In the genomic region with DNA sequence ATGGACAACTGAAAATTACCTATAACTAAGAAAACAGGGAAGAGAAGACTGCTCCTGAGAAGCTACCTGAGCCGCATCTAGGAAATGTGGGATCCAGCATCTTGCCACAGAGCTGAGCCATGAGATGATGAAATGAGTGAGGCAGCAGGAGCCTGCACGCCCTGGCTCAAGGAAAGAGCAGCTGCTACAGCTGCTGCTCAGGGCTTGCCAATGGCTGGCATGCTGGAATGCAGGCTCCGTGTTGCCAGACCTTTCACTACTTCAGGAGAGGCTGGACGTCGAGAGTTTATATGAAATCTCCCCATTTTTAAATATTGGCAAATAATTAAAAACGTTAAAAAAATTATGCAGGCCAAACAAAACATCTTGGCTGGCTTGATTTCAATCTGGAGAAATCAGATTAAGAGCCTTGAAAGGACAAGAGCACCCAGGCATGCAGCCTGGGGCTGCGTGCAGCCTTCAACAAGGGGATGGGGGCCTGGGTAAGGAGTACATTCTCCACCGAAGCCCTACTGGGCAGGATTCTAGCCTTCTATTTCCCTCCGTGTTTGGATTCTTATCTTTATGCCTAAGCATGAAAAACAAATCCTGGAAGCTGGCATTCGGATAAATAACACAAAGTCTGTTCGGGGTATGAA, we compare ENCODE assay signal across 15 cellular contexts.
A peak's percentile ranks its signal among the peaks of the same experiment; 100 is the strongest.
DNase-seq lines count a peak whose midpoint lies in the region; ATAC-seq and TF ChIP-seq lines count a peak whose summit lies in the region.
"Had no signal": no experiment of that assay in that cellular context is flagged by ENCODE, and none has a peak within 500 bp of the region (broad histone marks: within the 10 kb centered on the region; RNA-seq: fewer than 3 reads in every experiment).

No MANE protein-coding gene starts in this region.

- H3K9me3 ChIP-seq in RWPE2 (ENCODE audit: severe bottlenecking) (no peaks in the 10 kb centered on the region), lower lobe of right lung (no peaks in the 10 kb centered on the region), stomach smooth muscle (ENCODE audit: control insufficient read depth in 2 of 2, low read length in 2 of 2) (no peaks in the 10 kb centered on the region)

- no peaks in the 10 kb centered on the region for H3K36me3 Mint-ChIP-seq in activated T-helper 1 cell treated with anti-CD3 and anti-CD28 coated beads, Interleukin-12 subunit alpha, Interleukin-12 subunit beta, Interleukin-2, Interleukin-4 antibody, amounts not matched to agents 30 ng/mL and 10 ng/mL and 1 ng/mL, durations not matched to agents 14 hours and 24 hours and 36 hours (ENCODE audit: low read depth)

- no peak overlapping the region for H3K27ac Mint-ChIP-seq in activated T-helper 1 cell treated with anti-CD3 and anti-CD28 coated beads, Interleukin-12 subunit alpha, Interleukin-12 subunit beta, Interleukin-2, Interleukin-4 antibody, amounts not matched to agents 30 ng/mL and 10 ng/mL and 1 ng/mL, durations not matched to agents 14 hours and 24 hours and 36 hours
- H3K27ac Mint-ChIP-seq: activated CD8-positive, alpha-beta T cell treated with anti-CD3 and anti-CD28 coated beads, Interleukin-2, amount 10 ng/mL, durations not matched to agents 7 days and 5 days; activated naive CD8-positive, alpha-beta T cell treated with anti-CD3 and anti-CD28 coated beads for 36 hours; HFFc6; T-helper 1 cell treated with Interleukin-12 subunit alpha and Interleukin-12 subunit beta and Interleukin-4 antibody, amounts not matched to agents 30 μg/mL and 1 μg/mL, for 36 hours had no signal

- no peak for TF ChIP-seq CTCF in RWPE2 (IDR thresholded peaks at IDR 0.05; ENCODE audit: poor library complexity, severe bottlenecking)
- no peak for TF ChIP-seq CTCF in lower lobe of right lung (IDR thresholded peaks at IDR 0.05)

- no peak overlapping the region for H3K27ac ChIP-seq in RWPE2 (ENCODE audit: poor library complexity, severe bottlenecking)
- H3K27ac ChIP-seq in lower lobe of right lung = no peak overlapping the region
- H3K27ac ChIP-seq in stomach smooth muscle (ENCODE audit: low read length) = peak overlapping the region; percentile 66

- H3K27me3 ChIP-seq in RWPE2 (ENCODE audit: insufficient read depth, poor library complexity, severe bottlenecking) (no peaks in the 10 kb centered on the region), lower lobe of right lung (ENCODE audit: low read depth) (no peaks in the 10 kb centered on the region), stomach smooth muscle (ENCODE audit: control insufficient read depth in 1 of 2, insufficient read depth in 2 of 2, low read length in 2 of 2) (no peaks in the 10 kb centered on the region)

- intact Hi-C loops in lower lobe of right lung (cut with DNase I) = no loop called here
- intact Hi-C loops in activated T-helper 1 cell treated with anti-CD3 and anti-CD28 coated beads, Interleukin-12 subunit alpha, Interleukin-12 subunit beta, Interleukin-2, Interleukin-4 antibody, amounts not matched to agents 30 ng/mL and 10 ng/mL and 1 ng/mL, durations not matched to agents 14 hours and 24 hours and 36 hours (cut with micrococcal nuclease) = loop anchor here (10.0 kb wide), 1 partner anchor 160 kb away; no protein-coding TSS in a partner anchor

- H3K4me3 Mint-ChIP-seq in activated T-helper 1 cell treated with anti-CD3 and anti-CD28 coated beads, Interleukin-12 subunit alpha, Interleukin-12 subunit beta, Interleukin-2, Interleukin-4 antibody, amounts not matched to agents 30 ng/mL and 10 ng/mL and 1 ng/mL, durations not matched to agents 14 hours and 24 hours and 36 hours = no peak overlapping the region
- H3K4me3 Mint-ChIP-seq: activated CD8-positive, alpha-beta T cell treated with anti-CD3 and anti-CD28 coated beads, Interleukin-2, amount 10 ng/mL, durations not matched to agents 7 days and 5 days; activated naive CD8-positive, alpha-beta T cell treated with anti-CD3 and anti-CD28 coated beads for 36 hours; HFFc6; T-helper 1 cell treated with Interleukin-12 subunit alpha and Interleukin-12 subunit beta and Interleukin-4 antibody, amounts not matched to agents 30 μg/mL and 1 μg/mL, for 36 hours had no signal

- peaks cover 5% of the 10 kb centered on the region for H3K9me3 Mint-ChIP-seq in activated T-helper 1 cell treated with anti-CD3 and anti-CD28 coated beads, Interleukin-12 subunit alpha, Interleukin-12 subunit beta, Interleukin-2, Interleukin-4 antibody, amounts not matched to agents 30 ng/mL and 10 ng/mL and 1 ng/mL, durations not matched to agents 14 hours and 24 hours and 36 hours
- H3K9me3 Mint-ChIP-seq: activated naive CD8-positive, alpha-beta T cell treated with anti-CD3 and anti-CD28 coated beads for 36 hours; T-helper 1 cell treated with Interleukin-12 subunit alpha and Interleukin-12 subunit beta and Interleukin-4 antibody, amounts not matched to agents 30 μg/mL and 1 μg/mL, for 36 hours had no signal

- no peak overlapping the region for H3K4me3 ChIP-seq in RWPE2 (ENCODE audit: severe bottlenecking)
- H3K4me3 ChIP-seq in lower lobe of right lung = no peak overlapping the region
- H3K4me3 ChIP-seq in stomach smooth muscle (ENCODE audit: low read length in 2 of 2) = peak overlapping the region in 1 of 2 donors; percentile 50

- H3K9ac ChIP-seq in stomach smooth muscle (ENCODE audit: low read length in 2 of 2) = no peak overlapping the region

- no peaks in the 10 kb centered on the region for H3K27me3 Mint-ChIP-seq in activated T-helper 1 cell treated with anti-CD3 and anti-CD28 coated beads, Interleukin-12 subunit alpha, Interleukin-12 subunit beta, Interleukin-2, Interleukin-4 antibody, amounts not matched to agents 30 ng/mL and 10 ng/mL and 1 ng/mL, durations not matched to agents 14 hours and 24 hours and 36 hours (ENCODE audit: insufficient read depth)
- H3K27me3 Mint-ChIP-seq: activated naive CD8-positive, alpha-beta T cell treated with anti-CD3 and anti-CD28 coated beads for 36 hours had no signal

- ATAC-seq in RWPE2 (ENCODE audit: low read depth) (peak; percentile 56; the same call in 1 of the 3 replicates), esophagus mucosa (peak; percentile 50), lower lobe of right lung (peak; percentile 67 to 69)
- ATAC-seq: activated CD8-positive, alpha-beta T cell treated with anti-CD3 and anti-CD28 coated beads, Interleukin-2, amount 10 ng/mL, durations not matched to agents 7 days and 5 days had no signal

- H3K4me1 ChIP-seq in RWPE2 (ENCODE audit: insufficient read depth, poor library complexity, severe bottlenecking) = no peaks in the 10 kb centered on the region
- peaks cover 27% of the 10 kb centered on the region for H3K4me1 ChIP-seq in lower lobe of right lung
- peaks cover 44% of the 10 kb centered on the region for H3K4me1 ChIP-seq in stomach smooth muscle (ENCODE audit: control insufficient read depth, insufficient read depth, low read length)

- peaks cover 18% of the 10 kb centered on the region for H3K4me1 Mint-ChIP-seq in activated T-helper 1 cell treated with anti-CD3 and anti-CD28 coated beads, Interleukin-12 subunit alpha, Interleukin-12 subunit beta, Interleukin-2, Interleukin-4 antibody, amounts not matched to agents 30 ng/mL and 10 ng/mL and 1 ng/mL, durations not matched to agents 14 hours and 24 hours and 36 hours (ENCODE audit: low read depth)

- no peaks in the 10 kb centered on the region for H3K36me3 ChIP-seq in RWPE2 (ENCODE audit: low read depth)
- H3K36me3 ChIP-seq in lower lobe of right lung = no peaks in the 10 kb centered on the region
- H3K36me3 ChIP-seq in stomach smooth muscle (ENCODE audit: control insufficient read depth in 2 of 2, insufficient read depth in 2 of 2, low read length in 2 of 2) = no peaks in the 10 kb centered on the region

- DNase-seq in RWPE2 (ENCODE audit: low spot score) = no peak
- DNase-seq in lower lobe of right lung = no peak
- DNase-seq in NCI-H2227 treated with DMSO at 0.1 percent for 48 hours (lab: John Stamatoyannopoulos, UW) = no peak
- no peak for DNase-seq in HK-2 (ENCODE audit: unreplicated experiment)
- no peak for DNase-seq in activated T-helper 1 cell treated with anti-CD3 and anti-CD28 coated beads, Interleukin-12 subunit alpha, Interleukin-12 subunit beta, Interleukin-2, Interleukin-4 antibody, amounts not matched to agents 30 ng/mL and 10 ng/mL and 1 ng/mL, durations not matched to agents 14 hours and 24 hours and 36 hours (ENCODE audit: low spot score)
- DNase-seq in activated effector memory CD4-positive, alpha-beta T cell treated with anti-CD3 and anti-CD28 coated beads, Interleukin-2, amount 50 U/mL, for 16 hours = no peak
- DNase-seq: activated CD8-positive, alpha-beta T cell treated with anti-CD3 and anti-CD28 coated beads, Interleukin-2, amount 10 ng/mL, durations not matched to agents 7 days and 5 days; activated naive CD8-positive, alpha-beta T cell treated with anti-CD3 and anti-CD28 coated beads for 36 hours; COR-L47; effector CD8-positive, alpha-beta T cell; HFFc6; NCI-H2081 had no signal
